12 cellular contexts compared by ENCODE assay signal in the genomic region with DNA sequence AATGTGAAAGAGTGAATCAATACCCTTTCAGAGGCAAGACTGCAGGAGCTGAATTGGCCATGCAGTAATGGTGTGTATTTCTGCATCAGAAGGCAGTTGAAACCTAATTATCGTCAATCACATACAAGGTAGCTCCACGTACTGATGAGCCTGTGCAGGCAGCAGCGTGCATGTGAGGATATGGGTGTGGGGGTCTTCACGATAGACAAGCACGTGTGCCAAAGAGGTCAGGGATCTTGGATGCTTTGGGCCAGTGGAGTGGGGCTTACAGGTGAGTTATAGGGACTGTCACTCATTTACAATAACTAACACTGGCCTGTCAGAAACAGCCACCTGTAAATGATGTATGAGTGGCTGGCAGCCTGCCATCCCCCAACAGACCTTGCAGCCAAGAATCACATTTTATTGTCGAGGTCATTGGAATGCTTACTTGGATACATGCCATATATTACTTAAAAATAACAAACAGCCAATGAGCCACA.
A peak's percentile ranks its signal among the peaks of the same experiment; 100 is the strongest.
DNase-seq lines count a peak whose midpoint lies in the region; ATAC-seq and TF ChIP-seq lines count a peak whose summit lies in the region.
"Had no signal": no experiment of that assay in that cellular context is flagged by ENCODE, and none has a peak within 500 bp of the region (broad histone marks: within the 10 kb centered on the region; RNA-seq: fewer than 3 reads in every experiment).

No MANE protein-coding gene starts in this region.

- H3K4me1 Mint-ChIP-seq in Calu3 (ENCODE audit: low read depth, unreplicated experiment) (peaks cover 36% of the 10 kb centered on the region), WTC11 (peaks cover 58% of the 10 kb centered on the region), osteocyte (ENCODE audit: unreplicated experiment) (no peaks in the 10 kb centered on the region)
- no peaks in the 10 kb centered on the region for H3K4me1 Mint-ChIP-seq in CD8-positive, alpha-beta memory T cell
- H3K4me1 Mint-ChIP-seq: memory B cell had no signal

- H3K27ac Mint-ChIP-seq in Calu3 (ENCODE audit: unreplicated experiment) (peak overlapping the region; percentile 66), WTC11 (no peak overlapping the region), osteocyte (ENCODE audit: unreplicated experiment) (no peak overlapping the region)
- peak overlapping the region in 1 of 8 donors; percentile 35 for H3K27ac Mint-ChIP-seq in CD8-positive, alpha-beta memory T cell
- H3K27ac Mint-ChIP-seq: CD8-positive, alpha-beta T cell; memory B cell had no signal

- peak; percentile 63 for ATAC-seq in RWPE2 (ENCODE audit: low read depth)
- no peak for ATAC-seq in WTC11
- ATAC-seq in GM19452 (IDR thresholded peaks at IDR 0.05; ENCODE audit: unreplicated experiment): no peak
- ATAC-seq: CD8-positive, alpha-beta T cell; gastrocnemius medialis had no signal

- POLR2A ChIA-PET in CD8-positive, alpha-beta memory T cell (lab: Charles Lee): no interaction called here
- POLR2A ChIA-PET in WTC11 (lab: Charles Lee): no interaction called here

- peak overlapping the region; percentile 40 for H3K4me3 Mint-ChIP-seq in Calu3 (ENCODE audit: low read depth, unreplicated experiment)
- no peak overlapping the region for H3K4me3 Mint-ChIP-seq in CD8-positive, alpha-beta memory T cell
- H3K4me3 Mint-ChIP-seq in WTC11: no peak overlapping the region
- H3K4me3 Mint-ChIP-seq in osteocyte (ENCODE audit: unreplicated experiment): no peak overlapping the region
- H3K4me3 Mint-ChIP-seq: CD8-positive, alpha-beta T cell; memory B cell had no signal

- no peaks in the 10 kb centered on the region for H3K9me3 Mint-ChIP-seq in Calu3 (ENCODE audit: low read depth, unreplicated experiment)
- no peaks in the 10 kb centered on the region for H3K9me3 Mint-ChIP-seq in CD8-positive, alpha-beta memory T cell
- no peaks in the 10 kb centered on the region for H3K9me3 Mint-ChIP-seq in WTC11
- no peaks in the 10 kb centered on the region for H3K9me3 Mint-ChIP-seq in osteocyte (ENCODE audit: unreplicated experiment)
- H3K9me3 Mint-ChIP-seq: CD8-positive, alpha-beta T cell; memory B cell had no signal

- no TSS peak for BruUV-seq in Calu3 (replicated peaks; lab: Mats Ljungman, UMichigan)

- H3K27ac ChIP-seq in RWPE2 (ENCODE audit: poor library complexity, severe bottlenecking): no peak overlapping the region
- no peak overlapping the region for H3K27ac ChIP-seq in CD8-positive, alpha-beta memory T cell (ENCODE audit: low read depth, low read length)
- H3K27ac ChIP-seq: gastrocnemius medialis had no signal

- TF ChIP-seq CTCF in Calu3 (IDR thresholded peaks at IDR 0.05; ENCODE audit: unreplicated experiment) (no peak), RWPE2 (IDR thresholded peaks at IDR 0.05; ENCODE audit: poor library complexity, severe bottlenecking) (no peak), WTC11 (IDR thresholded peaks at IDR 0.05) (no peak), osteocyte (IDR thresholded peaks at IDR 0.05) (no peak)

- H3K4me3 ChIP-seq in RWPE2 (ENCODE audit: severe bottlenecking): no peak overlapping the region
- H3K4me3 ChIP-seq in CD8-positive, alpha-beta memory T cell (ENCODE audit: low read length): no peak overlapping the region
- H3K4me3 ChIP-seq: gastrocnemius medialis had no signal

- intact Hi-C loops in Calu3 (cut with micrococcal nuclease; ENCODE audit: unreplicated experiment): no loop called here

- CTCF ChIA-PET in Calu3 (lab: Charles Lee): interaction anchor here (1.0 kb wide), 1 partner anchor 104 kb away, joined by 3 read pairs; no protein-coding TSS in a partner anchor
- CTCF ChIA-PET in CD8-positive, alpha-beta memory T cell (lab: Charles Lee): no interaction called here
- CTCF ChIA-PET in WTC11 (lab: Charles Lee): interaction anchor here (1.4 to 1.6 kb wide), 2 partner anchors 14 to 276 kb away, joined by 3 read pairs; no protein-coding TSS in a partner anchor

- H3K9me3 ChIP-seq in RWPE2 (ENCODE audit: severe bottlenecking): no peaks in the 10 kb centered on the region
- H3K9me3 ChIP-seq in CD8-positive, alpha-beta memory T cell (ENCODE audit: low read length): no peaks in the 10 kb centered on the region
- H3K9me3 ChIP-seq: gastrocnemius medialis had no signal

- H3K27me3 Mint-ChIP-seq in Calu3 (ENCODE audit: unreplicated experiment) (no peaks in the 10 kb centered on the region), WTC11 (ENCODE audit: low read depth) (no peaks in the 10 kb centered on the region), osteocyte (ENCODE audit: unreplicated experiment) (peaks cover 51% of the 10 kb centered on the region)
- peaks cover 8 to 24% of the 10 kb centered on the region in 2 donors for H3K27me3 Mint-ChIP-seq in CD8-positive, alpha-beta memory T cell
- H3K27me3 Mint-ChIP-seq: memory B cell had no signal

- H3K36me3 Mint-ChIP-seq in Calu3 (ENCODE audit: insufficient read depth, unreplicated experiment) (peaks cover 8% of the 10 kb centered on the region), WTC11 (no peaks in the 10 kb centered on the region), osteocyte (ENCODE audit: unreplicated experiment) (no peaks in the 10 kb centered on the region)
- no peaks in the 10 kb centered on the region for H3K36me3 Mint-ChIP-seq in CD8-positive, alpha-beta memory T cell
- H3K36me3 Mint-ChIP-seq: CD8-positive, alpha-beta T cell had no signal

- H3K27me3 ChIP-seq in RWPE2 (ENCODE audit: insufficient read depth, poor library complexity, severe bottlenecking): no peaks in the 10 kb centered on the region
- H3K27me3 ChIP-seq in CD8-positive, alpha-beta memory T cell (ENCODE audit: insufficient read depth, low read length, poor library complexity, severe bottlenecking): no peaks in the 10 kb centered on the region

- H3K4me1 ChIP-seq in RWPE2 (ENCODE audit: insufficient read depth, poor library complexity, severe bottlenecking): peaks cover 14% of the 10 kb centered on the region
- H3K4me1 ChIP-seq in CD8-positive, alpha-beta memory T cell (ENCODE audit: insufficient read depth, low read length): no peaks in the 10 kb centered on the region
- H3K4me1 ChIP-seq: gastrocnemius medialis had no signal

- H3K36me3 ChIP-seq in RWPE2 (ENCODE audit: low read depth): no peaks in the 10 kb centered on the region
- no peaks in the 10 kb centered on the region for H3K36me3 ChIP-seq in CD8-positive, alpha-beta memory T cell (ENCODE audit: insufficient read depth, low read length)
- H3K36me3 ChIP-seq: gastrocnemius medialis had no signal

- peak; percentile 93 for DNase-seq in Calu3
- peak; percentile 25 for DNase-seq in LHCN-M2 (ENCODE audit: low read depth)
- DNase-seq in RWPE2 (ENCODE audit: low spot score): no peak
- DNase-seq in kidney glomerular epithelial cell (lab: John Stamatoyannopoulos, UW): peak; percentile 48
- no peak for DNase-seq in CD8-positive, alpha-beta memory T cell
- DNase-seq in WTC11 (ENCODE audit: low spot score): no peak
- no peak for DNase-seq in osteocyte (ENCODE audit: extremely low spot score, unreplicated experiment)
- DNase-seq: CD8-positive, alpha-beta T cell; central memory CD4-positive, alpha-beta T cell; gastrocnemius medialis had no signal

TF ChIP-seq in WTC11, 78 proteins besides CTCF, POLR2A, EP300 and RAD21 (continues in another document):
- TF ChIP-seq GABPB1 (CRISPR knock-in tag; IDR thresholded peaks at IDR 0.05): no peak
- no peak for TF ChIP-seq JUN (CRISPR knock-in tag; IDR thresholded peaks at IDR 0.05)
- TF ChIP-seq ZNF396 (CRISPR knock-in tag; IDR thresholded peaks at IDR 0.05; ENCODE audit: borderline replicate concordance): no peak
- TF ChIP-seq, protein P1, sequence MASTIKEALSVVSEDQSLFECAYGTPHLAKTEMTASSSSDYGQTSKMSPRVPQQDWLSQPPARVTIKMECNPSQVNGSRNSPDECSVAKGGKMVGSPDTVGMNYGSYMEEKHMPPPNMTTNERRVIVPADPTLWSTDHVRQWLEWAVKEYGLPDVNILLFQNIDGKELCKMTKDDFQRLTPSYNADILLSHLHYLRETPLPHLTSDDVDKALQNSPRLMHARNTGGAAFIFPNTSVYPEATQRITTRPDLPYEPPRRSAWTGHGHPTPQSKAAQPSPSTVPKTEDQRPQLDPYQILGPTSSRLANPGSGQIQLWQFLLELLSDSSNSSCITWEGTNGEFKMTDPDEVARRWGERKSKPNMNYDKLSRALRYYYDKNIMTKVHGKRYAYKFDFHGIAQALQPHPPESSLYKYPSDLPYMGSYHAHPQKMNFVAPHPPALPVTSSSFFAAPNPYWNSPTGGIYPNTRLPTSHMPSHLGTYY (CRISPR knock-in tag; IDR thresholded peaks at IDR 0.05): no peak
- TF ChIP-seq, protein P2, sequence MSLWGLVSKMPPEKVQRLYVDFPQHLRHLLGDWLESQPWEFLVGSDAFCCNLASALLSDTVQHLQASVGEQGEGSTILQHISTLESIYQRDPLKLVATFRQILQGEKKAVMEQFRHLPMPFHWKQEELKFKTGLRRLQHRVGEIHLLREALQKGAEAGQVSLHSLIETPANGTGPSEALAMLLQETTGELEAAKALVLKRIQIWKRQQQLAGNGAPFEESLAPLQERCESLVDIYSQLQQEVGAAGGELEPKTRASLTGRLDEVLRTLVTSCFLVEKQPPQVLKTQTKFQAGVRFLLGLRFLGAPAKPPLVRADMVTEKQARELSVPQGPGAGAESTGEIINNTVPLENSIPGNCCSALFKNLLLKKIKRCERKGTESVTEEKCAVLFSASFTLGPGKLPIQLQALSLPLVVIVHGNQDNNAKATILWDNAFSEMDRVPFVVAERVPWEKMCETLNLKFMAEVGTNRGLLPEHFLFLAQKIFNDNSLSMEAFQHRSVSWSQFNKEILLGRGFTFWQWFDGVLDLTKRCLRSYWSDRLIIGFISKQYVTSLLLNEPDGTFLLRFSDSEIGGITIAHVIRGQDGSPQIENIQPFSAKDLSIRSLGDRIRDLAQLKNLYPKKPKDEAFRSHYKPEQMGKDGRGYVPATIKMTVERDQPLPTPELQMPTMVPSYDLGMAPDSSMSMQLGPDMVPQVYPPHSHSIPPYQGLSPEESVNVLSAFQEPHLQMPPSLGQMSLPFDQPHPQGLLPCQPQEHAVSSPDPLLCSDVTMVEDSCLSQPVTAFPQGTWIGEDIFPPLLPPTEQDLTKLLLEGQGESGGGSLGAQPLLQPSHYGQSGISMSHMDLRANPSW (CRISPR knock-in tag; conservative IDR thresholded peaks at IDR 0.05; ENCODE audit: low read depth): no peak
- TF ChIP-seq OVOL2 (CRISPR knock-in tag; IDR thresholded peaks at IDR 0.05; ENCODE audit: borderline replicate concordance): no peak
- TF ChIP-seq, protein P3, sequence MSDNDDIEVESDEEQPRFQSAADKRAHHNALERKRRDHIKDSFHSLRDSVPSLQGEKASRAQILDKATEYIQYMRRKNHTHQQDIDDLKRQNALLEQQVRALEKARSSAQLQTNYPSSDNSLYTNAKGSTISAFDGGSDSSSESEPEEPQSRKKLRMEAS (CRISPR knock-in tag; IDR thresholded peaks at IDR 0.05): no peak
- no peak for TF ChIP-seq ESRRA (CRISPR knock-in tag; IDR thresholded peaks at IDR 0.05; ENCODE audit: borderline replicate concordance)
- no peak for TF ChIP-seq ATF1 (CRISPR knock-in tag; IDR thresholded peaks at IDR 0.05)
- no peak for TF ChIP-seq IRF2 (CRISPR knock-in tag; IDR thresholded peaks at IDR 0.05; ENCODE audit: borderline replicate concordance, low read depth)
- no peak for TF ChIP-seq KAT7 (CRISPR knock-in tag; IDR thresholded peaks at IDR 0.05; ENCODE audit: borderline replicate concordance)
- TF ChIP-seq PRRX2 (CRISPR knock-in tag; IDR thresholded peaks at IDR 0.05): no peak
- no peak for TF ChIP-seq TP53 (CRISPR knock-in tag; IDR thresholded peaks at IDR 0.05)

Comparison
In these comparisons a context has a peak if more than half of its experiments do, and no peak if none do; other contexts are left out.
1. DNase-seq: peak in Calu3 (single experiment), LHCN-M2 (single experiment) and kidney glomerular epithelial cell (single experiment); none in RWPE2 (single experiment), CD8-positive, alpha-beta memory T cell (0 of 5), WTC11 (single experiment) and osteocyte (single experiment).